ENCODE assay signal across 1 cellular context in the genomic region with DNA sequence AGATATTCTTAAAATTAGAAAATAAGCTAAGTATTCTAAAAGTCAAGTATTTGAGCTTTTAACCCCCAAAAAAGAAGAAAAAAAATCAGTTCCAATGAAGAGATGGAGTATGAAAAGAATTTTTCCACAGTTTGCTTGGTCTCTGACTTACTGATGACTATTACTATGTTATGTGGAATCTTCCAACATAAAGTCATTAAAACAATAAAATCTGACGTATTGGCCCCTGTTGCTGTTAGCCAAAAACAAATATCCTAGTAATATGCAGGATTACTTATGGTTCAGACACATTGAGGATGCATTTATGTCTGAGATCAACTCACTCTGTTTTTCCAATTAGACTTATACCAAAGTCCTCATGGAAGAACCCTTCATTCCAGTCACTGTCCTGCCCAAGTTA.
TF ChIP-seq lines count a peak whose summit lies in the region.

No MANE protein-coding gene starts in this region.

TF ChIP-seq in IMR-90, 13 proteins besides CTCF, POLR2A, EP300 and RAD21:
- TF ChIP-seq, protein P1, sequence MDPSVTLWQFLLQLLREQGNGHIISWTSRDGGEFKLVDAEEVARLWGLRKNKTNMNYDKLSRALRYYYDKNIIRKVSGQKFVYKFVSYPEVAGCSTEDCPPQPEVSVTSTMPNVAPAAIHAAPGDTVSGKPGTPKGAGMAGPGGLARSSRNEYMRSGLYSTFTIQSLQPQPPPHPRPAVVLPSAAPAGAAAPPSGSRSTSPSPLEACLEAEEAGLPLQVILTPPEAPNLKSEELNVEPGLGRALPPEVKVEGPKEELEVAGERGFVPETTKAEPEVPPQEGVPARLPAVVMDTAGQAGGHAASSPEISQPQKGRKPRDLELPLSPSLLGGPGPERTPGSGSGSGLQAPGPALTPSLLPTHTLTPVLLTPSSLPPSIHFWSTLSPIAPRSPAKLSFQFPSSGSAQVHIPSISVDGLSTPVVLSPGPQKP (IDR thresholded peaks at IDR 0.05; ENCODE audit: borderline replicate concordance, low read depth, low read length), result no peak
- no peak for TF ChIP-seq NFE2L2 (IDR thresholded peaks at IDR 0.05; ENCODE audit: low read depth, low read length)
- no peak for TF ChIP-seq MXI1 (IDR thresholded peaks at IDR 0.05; ENCODE audit: borderline replicate concordance, low read depth, low read length)
- TF ChIP-seq RCOR1 (IDR thresholded peaks at IDR 0.05; ENCODE audit: insufficient replicate concordance, low read length), result no peak
- no peak for TF ChIP-seq FOS (IDR thresholded peaks at IDR 0.05; ENCODE audit: low read depth, low read length)
- no peak for TF ChIP-seq CEBPB (IDR thresholded peaks at IDR 0.05; ENCODE audit: low read depth, low read length)
- TF ChIP-seq BHLHE40 (IDR thresholded peaks at IDR 0.05; ENCODE audit: low read depth, low read length), result no peak
- TF ChIP-seq RFX5 (IDR thresholded peaks at IDR 0.05; ENCODE audit: low read depth, low read length), result no peak
- TF ChIP-seq SMC3 (IDR thresholded peaks at IDR 0.05; ENCODE audit: low read depth, low read length), result no peak
- no peak for TF ChIP-seq CHD1 (IDR thresholded peaks at IDR 0.05; ENCODE audit: low read depth, low read length)
- no peak for TF ChIP-seq MAZ (IDR thresholded peaks at IDR 0.05; ENCODE audit: borderline replicate concordance, low read depth, low read length)
- TF ChIP-seq, protein P2, sequence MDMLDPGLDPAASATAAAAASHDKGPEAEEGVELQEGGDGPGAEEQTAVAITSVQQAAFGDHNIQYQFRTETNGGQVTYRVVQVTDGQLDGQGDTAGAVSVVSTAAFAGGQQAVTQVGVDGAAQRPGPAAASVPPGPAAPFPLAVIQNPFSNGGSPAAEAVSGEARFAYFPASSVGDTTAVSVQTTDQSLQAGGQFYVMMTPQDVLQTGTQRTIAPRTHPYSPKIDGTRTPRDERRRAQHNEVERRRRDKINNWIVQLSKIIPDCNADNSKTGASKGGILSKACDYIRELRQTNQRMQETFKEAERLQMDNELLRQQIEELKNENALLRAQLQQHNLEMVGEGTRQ (IDR thresholded peaks at IDR 0.05; ENCODE audit: low read depth, low read length), result no peak
- no peak for TF ChIP-seq MAFK (IDR thresholded peaks at IDR 0.05; ENCODE audit: low read depth, low read length)
